Comparison of ENCODE assay signal across 1 cellular context in genomic region chr3:32246079-32246675, GRCh38.
TF ChIP-seq lines count a peak whose summit lies in the region.

No MANE protein-coding gene starts in this region.

TF ChIP-seq in HEK293, 187 proteins besides CTCF, POLR2A, EP300 and RAD21 (continued from another document):
- TF ChIP-seq ZBTB44 (tag by site-specific recombination; IDR thresholded peaks at IDR 0.05): no peak
- no peak for TF ChIP-seq ZFP69B (tag by site-specific recombination; IDR thresholded peaks at IDR 0.05)
- no peak for TF ChIP-seq ZNF549 (tag by site-specific recombination; IDR thresholded peaks at IDR 0.05)
- peak; percentile 96 for TF ChIP-seq ZIC2 (tag by site-specific recombination; IDR thresholded peaks at IDR 0.05)
- no peak for TF ChIP-seq ZSCAN18 (tag by site-specific recombination; IDR thresholded peaks at IDR 0.05)
- no peak for TF ChIP-seq ZNF211 (tag by site-specific recombination; IDR thresholded peaks at IDR 0.05; ENCODE audit: low read depth)
- no peak for TF ChIP-seq ZNF596 (tag by site-specific recombination; IDR thresholded peaks at IDR 0.05)
- no peak for TF ChIP-seq TRIM28 (IDR thresholded peaks at IDR 0.05; ENCODE audit: borderline replicate concordance, low read length)
- TF ChIP-seq ZNF501 (tag by site-specific recombination; IDR thresholded peaks at IDR 0.05): no peak
- peak; percentile 15; the same call in 1 of the 2 replicates for TF ChIP-seq ZNF629 (tag by site-specific recombination; IDR thresholded peaks at IDR 0.05)
- no peak for TF ChIP-seq ZNF792 (tag by site-specific recombination; IDR thresholded peaks at IDR 0.05)
- TF ChIP-seq ZBTB20 (tag by site-specific recombination; IDR thresholded peaks at IDR 0.05): peak; percentile 45; the same call in 1 of the 2 replicates
- TF ChIP-seq ZFP3 (tag by site-specific recombination; IDR thresholded peaks at IDR 0.05; ENCODE audit: low read depth): no peak
- no peak for TF ChIP-seq ZNF521 (tag by site-specific recombination; IDR thresholded peaks at IDR 0.05)
- TF ChIP-seq, protein P1, sequence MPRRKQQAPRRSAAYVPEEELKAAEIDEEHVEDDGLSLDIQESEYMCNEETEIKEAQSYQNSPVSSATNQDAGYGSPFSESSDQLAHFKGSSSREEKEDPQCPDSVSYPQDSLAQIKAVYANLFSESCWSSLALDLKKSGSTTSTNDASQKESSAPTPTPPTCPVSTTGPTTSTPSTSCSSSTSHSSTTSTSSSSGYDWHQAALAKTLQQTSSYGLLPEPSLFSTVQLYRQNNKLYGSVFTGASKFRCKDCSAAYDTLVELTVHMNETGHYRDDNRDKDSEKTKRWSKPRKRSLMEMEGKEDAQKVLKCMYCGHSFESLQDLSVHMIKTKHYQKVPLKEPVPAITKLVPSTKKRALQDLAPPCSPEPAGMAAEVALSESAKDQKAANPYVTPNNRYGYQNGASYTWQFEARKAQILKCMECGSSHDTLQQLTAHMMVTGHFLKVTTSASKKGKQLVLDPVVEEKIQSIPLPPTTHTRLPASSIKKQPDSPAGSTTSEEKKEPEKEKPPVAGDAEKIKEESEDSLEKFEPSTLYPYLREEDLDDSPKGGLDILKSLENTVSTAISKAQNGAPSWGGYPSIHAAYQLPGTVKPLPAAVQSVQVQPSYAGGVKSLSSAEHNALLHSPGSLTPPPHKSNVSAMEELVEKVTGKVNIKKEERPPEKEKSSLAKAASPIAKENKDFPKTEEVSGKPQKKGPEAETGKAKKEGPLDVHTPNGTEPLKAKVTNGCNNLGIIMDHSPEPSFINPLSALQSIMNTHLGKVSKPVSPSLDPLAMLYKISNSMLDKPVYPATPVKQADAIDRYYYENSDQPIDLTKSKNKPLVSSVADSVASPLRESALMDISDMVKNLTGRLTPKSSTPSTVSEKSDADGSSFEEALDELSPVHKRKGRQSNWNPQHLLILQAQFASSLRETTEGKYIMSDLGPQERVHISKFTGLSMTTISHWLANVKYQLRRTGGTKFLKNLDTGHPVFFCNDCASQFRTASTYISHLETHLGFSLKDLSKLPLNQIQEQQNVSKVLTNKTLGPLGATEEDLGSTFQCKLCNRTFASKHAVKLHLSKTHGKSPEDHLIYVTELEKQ (tag by site-specific recombination; IDR thresholded peaks at IDR 0.05; ENCODE audit: borderline replicate concordance): no peak
- TF ChIP-seq, protein P2, sequence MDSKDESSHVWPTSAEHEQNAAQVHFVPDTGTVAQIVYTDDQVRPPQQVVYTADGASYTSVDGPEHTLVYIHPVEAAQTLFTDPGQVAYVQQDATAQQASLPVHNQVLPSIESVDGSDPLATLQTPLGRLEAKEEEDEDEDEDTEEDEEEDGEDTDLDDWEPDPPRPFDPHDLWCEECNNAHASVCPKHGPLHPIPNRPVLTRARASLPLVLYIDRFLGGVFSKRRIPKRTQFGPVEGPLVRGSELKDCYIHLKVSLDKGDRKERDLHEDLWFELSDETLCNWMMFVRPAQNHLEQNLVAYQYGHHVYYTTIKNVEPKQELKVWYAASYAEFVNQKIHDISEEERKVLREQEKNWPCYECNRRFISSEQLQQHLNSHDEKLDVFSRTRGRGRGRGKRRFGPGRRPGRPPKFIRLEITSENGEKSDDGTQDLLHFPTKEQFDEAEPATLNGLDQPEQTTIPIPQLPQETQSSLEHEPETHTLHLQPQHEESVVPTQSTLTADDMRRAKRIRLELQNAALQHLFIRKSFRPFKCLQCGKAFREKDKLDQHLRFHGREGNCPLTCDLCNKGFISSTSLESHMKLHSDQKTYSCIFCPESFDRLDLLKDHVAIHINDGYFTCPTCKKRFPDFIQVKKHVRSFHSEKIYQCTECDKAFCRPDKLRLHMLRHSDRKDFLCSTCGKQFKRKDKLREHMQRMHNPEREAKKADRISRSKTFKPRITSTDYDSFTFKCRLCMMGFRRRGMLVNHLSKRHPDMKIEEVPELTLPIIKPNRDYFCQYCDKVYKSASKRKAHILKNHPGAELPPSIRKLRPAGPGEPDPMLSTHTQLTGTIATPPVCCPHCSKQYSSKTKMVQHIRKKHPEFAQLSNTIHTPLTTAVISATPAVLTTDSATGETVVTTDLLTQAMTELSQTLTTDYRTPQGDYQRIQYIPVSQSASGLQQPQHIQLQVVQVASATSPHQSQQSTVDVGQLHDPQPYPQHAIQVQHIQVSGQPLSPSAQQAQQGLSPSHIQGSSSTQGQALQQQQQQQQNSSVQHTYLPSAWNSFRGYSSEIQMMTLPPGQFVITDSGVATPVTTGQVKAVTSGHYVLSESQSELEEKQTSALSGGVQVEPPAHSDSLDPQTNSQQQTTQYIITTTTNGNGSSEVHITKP (tag by site-specific recombination; IDR thresholded peaks at IDR 0.05): 0 out of 2 replicates have a peak, but pooled peaks have one; percentile 14
- no peak for TF ChIP-seq ZNF776 (tag by site-specific recombination; IDR thresholded peaks at IDR 0.05; ENCODE audit: borderline replicate concordance)
- TF ChIP-seq ZNF121 (tag by site-specific recombination; IDR thresholded peaks at IDR 0.05): no peak
- no peak for TF ChIP-seq ZNF280C (tag by site-specific recombination; IDR thresholded peaks at IDR 0.05)
- no peak for TF ChIP-seq ZNF530 (tag by site-specific recombination; IDR thresholded peaks at IDR 0.05; ENCODE audit: low read depth)
- TF ChIP-seq OSR2 (tag by site-specific recombination; IDR thresholded peaks at IDR 0.05): peak; percentile 33; the same call in 1 of the 2 replicates
- TF ChIP-seq ZNF610 (tag by site-specific recombination; IDR thresholded peaks at IDR 0.05; ENCODE audit: borderline replicate concordance): no peak
- no peak for TF ChIP-seq YY1 (tag by site-specific recombination; IDR thresholded peaks at IDR 0.05)
- TF ChIP-seq ZNF600 (tag by site-specific recombination; IDR thresholded peaks at IDR 0.05): peak; percentile 50; the same call in 1 of the 2 replicates
- no peak for TF ChIP-seq ZNF10 (tag by site-specific recombination; IDR thresholded peaks at IDR 0.05)
- TF ChIP-seq ZNF214 (tag by site-specific recombination; IDR thresholded peaks at IDR 0.05; ENCODE audit: borderline replicate concordance): no peak
- TF ChIP-seq OVOL3 (tag by site-specific recombination; IDR thresholded peaks at IDR 0.05): no peak
- TF ChIP-seq, protein P3, sequence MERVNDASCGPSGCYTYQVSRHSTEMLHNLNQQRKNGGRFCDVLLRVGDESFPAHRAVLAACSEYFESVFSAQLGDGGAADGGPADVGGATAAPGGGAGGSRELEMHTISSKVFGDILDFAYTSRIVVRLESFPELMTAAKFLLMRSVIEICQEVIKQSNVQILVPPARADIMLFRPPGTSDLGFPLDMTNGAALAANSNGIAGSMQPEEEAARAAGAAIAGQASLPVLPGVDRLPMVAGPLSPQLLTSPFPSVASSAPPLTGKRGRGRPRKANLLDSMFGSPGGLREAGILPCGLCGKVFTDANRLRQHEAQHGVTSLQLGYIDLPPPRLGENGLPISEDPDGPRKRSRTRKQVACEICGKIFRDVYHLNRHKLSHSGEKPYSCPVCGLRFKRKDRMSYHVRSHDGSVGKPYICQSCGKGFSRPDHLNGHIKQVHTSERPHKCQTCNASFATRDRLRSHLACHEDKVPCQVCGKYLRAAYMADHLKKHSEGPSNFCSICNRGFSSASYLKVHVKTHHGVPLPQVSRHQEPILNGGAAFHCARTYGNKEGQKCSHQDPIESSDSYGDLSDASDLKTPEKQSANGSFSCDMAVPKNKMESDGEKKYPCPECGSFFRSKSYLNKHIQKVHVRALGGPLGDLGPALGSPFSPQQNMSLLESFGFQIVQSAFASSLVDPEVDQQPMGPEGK (tag by site-specific recombination; IDR thresholded peaks at IDR 0.05): no peak
- no peak for TF ChIP-seq SP2 (tag by site-specific recombination; IDR thresholded peaks at IDR 0.05)
- TF ChIP-seq, protein P4, sequence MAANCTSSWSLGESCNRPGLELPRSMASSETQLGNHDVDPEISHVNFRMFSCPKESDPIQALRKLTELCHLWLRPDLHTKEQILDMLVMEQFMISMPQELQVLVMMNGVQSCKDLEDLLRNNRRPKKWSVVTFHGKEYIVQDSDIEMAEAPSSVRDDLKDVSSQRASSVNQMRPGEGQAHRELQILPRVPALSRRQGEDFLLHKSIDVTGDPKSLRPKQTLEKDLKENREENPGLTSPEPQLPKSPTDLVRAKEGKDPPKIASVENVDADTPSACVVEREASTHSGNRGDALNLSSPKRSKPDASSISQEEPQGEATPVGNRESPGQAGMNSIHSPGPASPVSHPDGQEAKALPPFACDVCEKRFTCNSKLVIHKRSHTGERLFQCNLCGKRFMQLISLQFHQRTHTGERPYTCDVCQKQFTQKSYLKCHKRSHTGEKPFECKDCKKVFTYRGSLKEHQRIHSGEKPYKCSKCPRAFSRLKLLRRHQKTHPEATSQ (tag by site-specific recombination; IDR thresholded peaks at IDR 0.05): no peak
- no peak for TF ChIP-seq ZFHX2 (tag by site-specific recombination; conservative IDR thresholded peaks at IDR 0.05)
- no peak for TF ChIP-seq ZNF626 (tag by site-specific recombination; IDR thresholded peaks at IDR 0.05)
- no peak for TF ChIP-seq ZNF114 (tag by site-specific recombination; IDR thresholded peaks at IDR 0.05)
- TF ChIP-seq ZNF169 (tag by site-specific recombination; IDR thresholded peaks at IDR 0.05): no peak
- peak; percentile 52; the same call in 1 of the 2 replicates for TF ChIP-seq ZBTB17 (tag by site-specific recombination; IDR thresholded peaks at IDR 0.05)
- TF ChIP-seq ZNF571 (tag by site-specific recombination; IDR thresholded peaks at IDR 0.05): no peak
- peak; percentile 56 for TF ChIP-seq GFI1B (tag by site-specific recombination; IDR thresholded peaks at IDR 0.05)
